ENCODE assay signal across 8 cellular contexts in genomic region chr5:126600631-126601511, GRCh38. TPM values are rescaled to one million over a fixed set of nuclear protein-coding genes. Genes with fewer than 3 reads are reported as not detected.
DNase-seq lines count a peak whose midpoint lies in the region; ATAC-seq and TF ChIP-seq lines count a peak whose summit lies in the region.

A gene with protein sequence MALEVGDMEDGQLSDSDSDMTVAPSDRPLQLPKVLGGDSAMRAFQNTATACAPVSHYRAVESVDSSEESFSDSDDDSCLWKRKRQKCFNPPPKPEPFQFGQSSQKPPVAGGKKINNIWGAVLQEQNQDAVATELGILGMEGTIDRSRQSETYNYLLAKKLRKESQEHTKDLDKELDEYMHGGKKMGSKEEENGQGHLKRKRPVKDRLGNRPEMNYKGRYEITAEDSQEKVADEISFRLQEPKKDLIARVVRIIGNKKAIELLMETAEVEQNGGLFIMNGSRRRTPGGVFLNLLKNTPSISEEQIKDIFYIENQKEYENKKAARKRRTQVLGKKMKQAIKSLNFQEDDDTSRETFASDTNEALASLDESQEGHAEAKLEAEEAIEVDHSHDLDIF (plus strand): TSS chr5:126600947. CDS start chr5:126600963, 16 bp downstream.

- H3K36me3 ChIP-seq in HAP-1 (replicated peaks): peaks cover 25% of the 10 kb centered on the region
- peaks cover 31% of the 10 kb centered on the region for H3K36me3 ChIP-seq in MG63
- peaks cover 23% of the 10 kb centered on the region for H3K36me3 ChIP-seq in adipocyte (ENCODE audit: control insufficient read depth, insufficient read depth, low read length, severe bottlenecking)
- peaks cover 0 to 29% (median 15%) of the 10 kb centered on the region in 9 donors for H3K36me3 ChIP-seq in heart right ventricle
- peaks cover 0 to 6% of the 10 kb centered on the region in 2 donors for H3K36me3 ChIP-seq in prostate gland
- no peaks in the 10 kb centered on the region for H3K36me3 ChIP-seq in urinary bladder (ENCODE audit: insufficient read depth)

- H3K4me1 ChIP-seq in HAP-1 (peaks cover 10% of the 10 kb centered on the region), adipocyte (ENCODE audit: control insufficient read depth, insufficient read depth, low read length) (peaks cover 20% of the 10 kb centered on the region), heart right ventricle (peaks cover 13 to 46% (median 36%) of the 10 kb centered on the region in 9 donors), prostate gland (replicated peaks) (peaks cover 5% of the 10 kb centered on the region), urinary bladder (ENCODE audit: insufficient read depth) (peaks cover 4% of the 10 kb centered on the region)

- DNase-seq in GM10266 (ENCODE audit: extremely low spot score) (peak; percentile 92), HAP-1 (ENCODE audit: low spot score in 2 of 2) (peak; percentile 77 to 84), MG63 (peak; percentile 88), SW480 (ENCODE audit: low spot score) (peak; percentile 86), adipocyte (ENCODE audit: low read depth) (peak; percentile 94), heart right ventricle (peak; percentile 74 to 85), prostate gland (ENCODE audit: low spot score) (peak; percentile 58)

- in situ Hi-C loops in HAP-1 (cut with MboI; ENCODE audit: low sequenced_read_pairs): no loop called here

- WGBS in heart right ventricle, 2 donors: 2% methylated on average over 74 to 79 of the region's 79 CpGs
- WGBS in prostate gland: 3% methylated on average over 79 of the region's 79 CpGs
- WGBS in urinary bladder: 2% methylated on average over 79 of the region's 79 CpGs

- peak within 1 kb of the TSS; percentile 98 for H3K4me3 ChIP-seq in HAP-1
- peak within 1 kb of the TSS; percentile 95 for H3K4me3 ChIP-seq in MG63
- H3K4me3 ChIP-seq in adipocyte (ENCODE audit: low read length): peak within 1 kb of the TSS; percentile 94
- H3K4me3 ChIP-seq in heart right ventricle: peak within 1 kb of the TSS; percentile 85 to 100 (median 95)
- peak within 1 kb of the TSS; percentile 99 for H3K4me3 ChIP-seq in prostate gland
- peak within 1 kb of the TSS; percentile 93 for H3K4me3 ChIP-seq in urinary bladder (ENCODE audit: low read depth, low read length)

- no peak for TF ChIP-seq POLR2A in prostate gland (IDR thresholded peaks at IDR 0.05)

- H3K27me3 ChIP-seq in HAP-1 (ENCODE audit: low read depth) (no peaks in the 10 kb centered on the region), MG63 (no peaks in the 10 kb centered on the region), adipocyte (replicated peaks; ENCODE audit: control insufficient read depth, insufficient read depth, low read length) (no peaks in the 10 kb centered on the region), heart right ventricle (no peaks in the 10 kb centered on the region), prostate gland (replicated peaks; ENCODE audit: insufficient read depth) (no peaks in the 10 kb centered on the region)

- ATAC-seq in heart right ventricle: peak; percentile 95 to 99 (median 97)

- H3K9ac ChIP-seq in adipocyte (ENCODE audit: low read length): peak within 1 kb of the TSS; percentile 94

- TF ChIP-seq CTCF in GM10266 (IDR thresholded peaks at IDR 0.05; ENCODE audit: control insufficient read depth, insufficient read depth, low read depth, missing control alignments) (peak; percentile 94), heart right ventricle (IDR thresholded peaks at IDR 0.05) (peak; percentile 54 to 90 (median 72)), prostate gland (IDR thresholded peaks at IDR 0.05) (peak; percentile 46 to 71 (median 62))

- no peaks in the 10 kb centered on the region for H3K9me3 ChIP-seq in HAP-1
- no peaks in the 10 kb centered on the region for H3K9me3 ChIP-seq in MG63
- H3K9me3 ChIP-seq in adipocyte (ENCODE audit: control insufficient read depth, low read length): no peaks in the 10 kb centered on the region
- H3K9me3 ChIP-seq in heart right ventricle: peaks cover 0 to 4% (median 0%) of the 10 kb centered on the region in 11 donors
- no peaks in the 10 kb centered on the region for H3K9me3 ChIP-seq in prostate gland

- H3K27ac ChIP-seq in heart right ventricle (peak within 1 kb of the TSS; percentile 30 to 92 (median 86)), prostate gland (peak within 1 kb of the TSS; percentile 87 to 93), urinary bladder (ENCODE audit: low read depth) (peak within 1 kb of the TSS; percentile 91)

- intact Hi-C loops in heart right ventricle (cut with DNase I) (loop anchor here in 3 of 10 donors (2.0 to 5.0 kb wide), 3 partner anchors 259 to 264 kb away; no protein-coding TSS in a partner anchor), prostate gland (cut with DNase I) (no loop called here)

RNA-seq across cellular contexts. Expression of the gene that starts here (rescaled TPM):
- total RNA-seq in MG63 (2014; rRNA removed; shearing (Covaris generic); ENCODE audit: low replicate concordance): 65.1 and 90.6 TPM in 2 replicates
- total RNA-seq in heart right ventricle (10 to 100 TPM; 23.4 to 38.5 (median 28.0) TPM), prostate gland (10 to 100 TPM; 22.2 to 40.7 TPM), urinary bladder (47.1 TPM)
- polyA plus RNA-seq in heart right ventricle (10 to 100 TPM; 10.9 to 19.3 TPM), urinary bladder (27.6 TPM)

Comparison
In these comparisons a context has a peak if more than half of its experiments do, and no peak if none do; other contexts are left out.
1. Peak in every context shown above with its lines: DNase-seq, ATAC-seq, H3K4me3 ChIP-seq and H3K27ac ChIP-seq.